ENCODE assay signal across 8 cellular contexts in the genomic region with DNA sequence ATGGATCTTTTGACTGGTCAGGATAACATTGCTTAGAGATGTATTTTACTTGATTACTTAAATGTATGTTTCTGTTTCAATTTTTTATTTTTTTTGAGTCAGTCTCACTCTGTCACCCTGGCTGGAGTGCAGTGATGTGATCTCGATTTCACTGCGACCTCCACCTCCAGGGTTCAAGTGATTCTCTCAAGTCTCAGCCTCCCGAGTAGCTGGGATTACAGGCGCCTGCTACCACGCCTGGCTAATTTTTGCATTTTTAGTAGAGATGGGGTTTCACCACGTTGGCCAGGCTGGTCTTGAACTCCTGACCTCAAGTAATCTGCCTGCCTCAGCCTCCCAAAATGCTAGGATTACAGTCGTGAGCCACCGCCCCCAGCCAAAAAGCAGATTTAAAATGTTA. TPM values are rescaled to one million over a fixed set of nuclear protein-coding genes. Genes with fewer than 3 reads are reported as not detected.
DNase-seq lines count a peak whose midpoint lies in the region; ATAC-seq and TF ChIP-seq lines count a peak whose summit lies in the region.
"Not testable (repeated sequence)": the region's sequence is repeated elsewhere in the genome, so short reads cannot be mapped to it uniquely, and the experiment has no call there.

No MANE protein-coding gene starts in this region.

- H3K36me3 Mint-ChIP-seq in GM23338 (ENCODE audit: low read depth) (peaks cover 11% of the 10 kb centered on the region; the same call in 1 of the 3 replicates), nephron progenitor cell (ENCODE audit: low read depth) (peaks cover 24% of the 10 kb centered on the region)
- H3K36me3 Mint-ChIP-seq in activated CD4-positive, alpha-beta T cell treated with anti-CD3 and anti-CD28 coated beads, Interleukin-2, amount 10 ng/mL, durations not matched to agents 7 days and 5 days (ENCODE audit: low read depth); activated naive CD8-positive, alpha-beta T cell treated with anti-CD3 and anti-CD28 coated beads, Interleukin-2, amount 10 ng/mL, durations not matched to agents 7 days and 5 days; effector memory CD8-positive, alpha-beta T cell (ENCODE audit: insufficient read depth): not testable (repeated sequence)
- H3K36me3 Mint-ChIP-seq in stimulated activated effector memory CD8-positive, alpha-beta T cell treated with anti-CD3 and anti-CD28 coated beads, Interleukin-12 subunit alpha, Interleukin-12 subunit beta, amount 100 ng/mL, for 72 hours: peaks cover 13% of the 10 kb centered on the region

- not testable (repeated sequence) for DNase-seq in GM23338 (ENCODE audit: low spot score); OCI-LY7 (ENCODE audit: low spot score); activated CD4-positive, alpha-beta T cell treated with anti-CD3 and anti-CD28 coated beads, Interleukin-2, amount 10 ng/mL, durations not matched to agents 7 days and 5 days; activated naive CD8-positive, alpha-beta T cell treated with anti-CD3 and anti-CD28 coated beads, Interleukin-2, amount 10 ng/mL, durations not matched to agents 7 days and 5 days; effector memory CD8-positive, alpha-beta T cell; nephron progenitor cell; stimulated activated effector memory CD8-positive, alpha-beta T cell treated with anti-CD3 and anti-CD28 coated beads, Interleukin-12 subunit alpha, Interleukin-12 subunit beta, amount 100 ng/mL, for 72 hours (ENCODE audit: low spot score in 2 of 2)

- H3K27me3 Mint-ChIP-seq in GM23338 (ENCODE audit: insufficient read depth, low read depth, poor library complexity): peaks cover 14% of the 10 kb centered on the region
- H3K27me3 Mint-ChIP-seq in activated CD4-positive, alpha-beta T cell treated with anti-CD3 and anti-CD28 coated beads, Interleukin-2, amount 10 ng/mL, durations not matched to agents 7 days and 5 days; activated naive CD8-positive, alpha-beta T cell treated with anti-CD3 and anti-CD28 coated beads, Interleukin-2, amount 10 ng/mL, durations not matched to agents 7 days and 5 days; effector memory CD8-positive, alpha-beta T cell; nephron progenitor cell (ENCODE audit: low read depth, poor library complexity): not testable (repeated sequence)

- peak overlapping the region; percentile 53 for H3K9ac ChIP-seq in Loucy (ENCODE audit: low read depth, low read length, poor library complexity, severe bottlenecking)

- H3K79me2 ChIP-seq in GM23338 (replicated peaks; ENCODE audit: insufficient read depth) (peaks cover 45% of the 10 kb centered on the region), Loucy (ENCODE audit: insufficient read depth, low read length) (peaks cover 50% of the 10 kb centered on the region), OCI-LY7 (ENCODE audit: insufficient read depth, low read depth, low read length) (peaks cover 45% of the 10 kb centered on the region; the same call in 1 of the 2 replicates)

- H3K27me3 ChIP-seq in GM23338 (ENCODE audit: insufficient read depth); Loucy (ENCODE audit: insufficient read depth, low read length, poor library complexity, severe bottlenecking): not testable (repeated sequence)

- H3K4me2 ChIP-seq in GM23338 (0 out of 2 replicates have a peak overlapping the region, but pooled peaks have one; percentile 12), Loucy (ENCODE audit: low read depth, low read length, poor library complexity, severe bottlenecking) (peak overlapping the region; percentile 58), OCI-LY7 (ENCODE audit: low read length) (peak overlapping the region; percentile 46)

- H3K9me2 ChIP-seq in GM23338 (ENCODE audit: insufficient read depth); Loucy (replicated peaks; ENCODE audit: low read depth, low read length); OCI-LY7 (ENCODE audit: insufficient read depth, low read length): not testable (repeated sequence)

- BruUV-seq in OCI-LY7 (replicated peaks; lab: Mats Ljungman, UMichigan): not testable (repeated sequence)

- not testable (repeated sequence) for H3K4me3 ChIP-seq in GM23338; Loucy (ENCODE audit: low read length, poor library complexity, severe bottlenecking)
- peak overlapping the region; percentile 25 for H3K4me3 ChIP-seq in OCI-LY7 (ENCODE audit: low read depth, low read length, poor library complexity, severe bottlenecking)

- POLR2A ChIA-PET in OCI-LY7 (lab: Charles Lee): interaction anchor here (0.7 to 1.2 kb wide), 2 partner anchors 8 to 27 kb away, joined by 3 to 5 read pairs; no protein-coding TSS in a partner anchor
- POLR2A ChIA-PET in activated CD4-positive, alpha-beta T cell treated with anti-CD3 and anti-CD28 coated beads, Interleukin-2, amount 10 ng/mL, durations not matched to agents 7 days and 5 days (lab: Charles Lee): interaction anchor here (0.6 kb wide), 1 partner anchor 374 kb away, joined by 3 read pairs; no protein-coding TSS in a partner anchor
- POLR2A ChIA-PET in activated naive CD8-positive, alpha-beta T cell treated with anti-CD3 and anti-CD28 coated beads, Interleukin-2, amount 10 ng/mL, durations not matched to agents 7 days and 5 days (lab: Charles Lee): interaction anchor here (0.8 kb wide), 1 partner anchor 15 kb away, joined by 4 read pairs; a partner anchor contains a TSS

- H4K20me1 ChIP-seq in GM23338 (replicated peaks; ENCODE audit: insufficient read depth); Loucy (ENCODE audit: insufficient read depth, low read length, poor library complexity, severe bottlenecking); OCI-LY7 (ENCODE audit: insufficient read depth, low read length): not testable (repeated sequence)

- CTCF ChIA-PET in OCI-LY7 (lab: Charles Lee; ENCODE audit: unreplicated experiment); activated CD4-positive, alpha-beta T cell treated with anti-CD3 and anti-CD28 coated beads, Interleukin-2, amount 10 ng/mL, durations not matched to agents 7 days and 5 days (lab: Charles Lee): not testable (repeated sequence)

- H3K9me3 ChIP-seq in Loucy (ENCODE audit: insufficient read depth, low read depth, low read length); OCI-LY7 (ENCODE audit: low read length): not testable (repeated sequence)

- H2AFZ ChIP-seq in GM23338; Loucy (ENCODE audit: low read length): not testable (repeated sequence)
- H2AFZ ChIP-seq in OCI-LY7 (ENCODE audit: low read length): 0 out of 2 replicates have a peak overlapping the region, but pooled peaks have one; percentile 35

- H3K27ac Mint-ChIP-seq in GM23338 (peak overlapping the region; percentile 50; the same call in 1 of the 2 replicates), nephron progenitor cell (peak overlapping the region; percentile 97)
- peak overlapping the region; percentile 52 for H3K27ac Mint-ChIP-seq in activated CD4-positive, alpha-beta T cell treated with anti-CD3 and anti-CD28 coated beads, Interleukin-2, amount 10 ng/mL, durations not matched to agents 7 days and 5 days
- H3K27ac Mint-ChIP-seq in activated naive CD8-positive, alpha-beta T cell treated with anti-CD3 and anti-CD28 coated beads, Interleukin-2, amount 10 ng/mL, durations not matched to agents 7 days and 5 days: peak overlapping the region; percentile 21
- H3K27ac Mint-ChIP-seq in effector memory CD8-positive, alpha-beta T cell: peak overlapping the region; percentile 29 to 56
- H3K27ac Mint-ChIP-seq in stimulated activated effector memory CD8-positive, alpha-beta T cell treated with anti-CD3 and anti-CD28 coated beads, Interleukin-12 subunit alpha, Interleukin-12 subunit beta, amount 100 ng/mL, for 72 hours: peak overlapping the region; percentile 58

- H3K27ac ChIP-seq in GM23338 (ENCODE audit: low read depth) (peak overlapping the region; percentile 73; the same call in 1 of the 2 replicates), OCI-LY7 (ENCODE audit: low read depth, low read length, poor library complexity, severe bottlenecking) (peak overlapping the region; percentile 47)

- not testable (repeated sequence) for ATAC-seq in GM23338; activated naive CD8-positive, alpha-beta T cell treated with anti-CD3 and anti-CD28 coated beads, Interleukin-2, amount 10 ng/mL, durations not matched to agents 7 days and 5 days (ENCODE audit: low read depth); effector memory CD8-positive, alpha-beta T cell (replicated peaks); stimulated activated effector memory CD8-positive, alpha-beta T cell treated with anti-CD3 and anti-CD28 coated beads, Interleukin-12 subunit alpha, Interleukin-12 subunit beta, amount 100 ng/mL, for 72 hours

- not testable (repeated sequence) for TF ChIP-seq CTCF in GM23338 (conservative IDR thresholded peaks at IDR 0.05; ENCODE audit: low read depth in 2 of 2); Loucy (conservative IDR thresholded peaks at IDR 0.05; ENCODE audit: low read length); OCI-LY7 (conservative IDR thresholded peaks at IDR 0.05; ENCODE audit: low read length); nephron progenitor cell (IDR thresholded peaks at IDR 0.05)

- H3K36me3 ChIP-seq in GM23338 (ENCODE audit: insufficient read depth); Loucy (ENCODE audit: insufficient read depth, low read length): not testable (repeated sequence)
- H3K36me3 ChIP-seq in OCI-LY7 (ENCODE audit: insufficient read depth, low read length): peaks cover 12% of the 10 kb centered on the region

- H3K9me3 Mint-ChIP-seq in GM23338; activated CD4-positive, alpha-beta T cell treated with anti-CD3 and anti-CD28 coated beads, Interleukin-2, amount 10 ng/mL, durations not matched to agents 7 days and 5 days; activated naive CD8-positive, alpha-beta T cell treated with anti-CD3 and anti-CD28 coated beads, Interleukin-2, amount 10 ng/mL, durations not matched to agents 7 days and 5 days; effector memory CD8-positive, alpha-beta T cell; nephron progenitor cell; stimulated activated effector memory CD8-positive, alpha-beta T cell treated with anti-CD3 and anti-CD28 coated beads, Interleukin-12 subunit alpha, Interleukin-12 subunit beta, amount 100 ng/mL, for 72 hours: not testable (repeated sequence)

- H3K4me3 Mint-ChIP-seq in GM23338; activated CD4-positive, alpha-beta T cell treated with anti-CD3 and anti-CD28 coated beads, Interleukin-2, amount 10 ng/mL, durations not matched to agents 7 days and 5 days; activated naive CD8-positive, alpha-beta T cell treated with anti-CD3 and anti-CD28 coated beads, Interleukin-2, amount 10 ng/mL, durations not matched to agents 7 days and 5 days; nephron progenitor cell; stimulated activated effector memory CD8-positive, alpha-beta T cell treated with anti-CD3 and anti-CD28 coated beads, Interleukin-12 subunit alpha, Interleukin-12 subunit beta, amount 100 ng/mL, for 72 hours: not testable (repeated sequence)
- H3K4me3 Mint-ChIP-seq in effector memory CD8-positive, alpha-beta T cell: peak overlapping the region in 1 of 2 donors; percentile 48

- intact Hi-C loops in OCI-LY7 (cut with micrococcal nuclease; ENCODE audit: unreplicated experiment): not testable (repeated sequence)

- H3K4me1 ChIP-seq in GM23338 (ENCODE audit: insufficient read depth): peaks cover 25% of the 10 kb centered on the region
- H3K4me1 ChIP-seq in Loucy (ENCODE audit: insufficient read depth, low read length, poor library complexity, severe bottlenecking): peaks cover 34% of the 10 kb centered on the region
- peaks cover 45% of the 10 kb centered on the region for H3K4me1 ChIP-seq in OCI-LY7 (ENCODE audit: insufficient read depth, low read length, poor library complexity, severe bottlenecking)

- peaks cover 30% of the 10 kb centered on the region for H3K4me1 Mint-ChIP-seq in GM23338
- peaks cover 30% of the 10 kb centered on the region for H3K4me1 Mint-ChIP-seq in activated CD4-positive, alpha-beta T cell treated with anti-CD3 and anti-CD28 coated beads, Interleukin-2, amount 10 ng/mL, durations not matched to agents 7 days and 5 days
- peaks cover 19% of the 10 kb centered on the region for H3K4me1 Mint-ChIP-seq in activated naive CD8-positive, alpha-beta T cell treated with anti-CD3 and anti-CD28 coated beads, Interleukin-2, amount 10 ng/mL, durations not matched to agents 7 days and 5 days
- peaks cover 7 to 11% of the 10 kb centered on the region in 2 donors for H3K4me1 Mint-ChIP-seq in effector memory CD8-positive, alpha-beta T cell (ENCODE audit: low read depth in 2 of 2)
- peaks cover 57% of the 10 kb centered on the region for H3K4me1 Mint-ChIP-seq in nephron progenitor cell
- peaks cover 21% of the 10 kb centered on the region for H3K4me1 Mint-ChIP-seq in stimulated activated effector memory CD8-positive, alpha-beta T cell treated with anti-CD3 and anti-CD28 coated beads, Interleukin-12 subunit alpha, Interleukin-12 subunit beta, amount 100 ng/mL, for 72 hours

- peaks cover 27% of the 10 kb centered on the region; the same call in 1 of the 2 replicates for H3F3A ChIP-seq in GM23338 (replicated peaks; ENCODE audit: low read depth)
- H3F3A ChIP-seq in Loucy (ENCODE audit: low read depth): not testable (repeated sequence)

RNA-seq across cellular contexts. Expression of a gene that starts 15.0 kb away (rescaled TPM):
- 21.9 and 29.9 TPM in 2 replicates for total RNA-seq in GM23338 (2014; rRNA removed; shearing (Covaris generic))
- polyA plus RNA-seq in GM23338 (2016; fragmentation: Nextera tagmentation; extraction: Ambion mirVana): 76.7 and 79.9 TPM in 2 replicates
- 23.7 and 25.5 TPM in 2 replicates for total RNA-seq in OCI-LY7 (2014; rRNA removed; shearing (Covaris generic))
- 23.4 and 32.9 TPM in 2 replicates for total RNA-seq in OCI-LY7 (2022)
- 10 to 100 TPM; 28.7 to 30.1 TPM for total RNA-seq in activated CD4-positive, alpha-beta T cell treated with anti-CD3 and anti-CD28 coated beads, Interleukin-2, amount 10 ng/mL, durations not matched to agents 7 days and 5 days
- total RNA-seq in activated naive CD8-positive, alpha-beta T cell treated with anti-CD3 and anti-CD28 coated beads, Interleukin-2, amount 10 ng/mL, durations not matched to agents 7 days and 5 days: 10 to 100 TPM; 21.3 to 23.2 TPM

Comparison
In these comparisons a context has a peak if more than half of its experiments do, and no peak if none do; other contexts are left out.
1. H3K27ac Mint-ChIP-seq: peak in every context shown above with its lines; median percentile 97 in nephron progenitor cell; 58 in stimulated activated effector memory CD8-positive, alpha-beta T cell treated with anti-CD3 and anti-CD28 coated beads, Interleukin-12 subunit alpha, Interleukin-12 subunit beta, amount 100 ng/mL, for 72 hours; 52 in activated CD4-positive, alpha-beta T cell treated with anti-CD3 and anti-CD28 coated beads, Interleukin-2, amount 10 ng/mL, durations not matched to agents 7 days and 5 days; 50 in GM23338; 42 in effector memory CD8-positive, alpha-beta T cell; 21 in activated naive CD8-positive, alpha-beta T cell treated with anti-CD3 and anti-CD28 coated beads, Interleukin-2, amount 10 ng/mL, durations not matched to agents 7 days and 5 days.